ENCODE assay signal across 23 cellular contexts in genomic region chr2:98543214-98543613, GRCh38.
DNase-seq lines count a peak whose midpoint lies in the region; ATAC-seq and TF ChIP-seq lines count a peak whose summit lies in the region.
"Had no signal": no experiment of that assay in that cellular context is flagged by ENCODE, and none has a peak within 500 bp of the region (broad histone marks: within the 10 kb centered on the region; RNA-seq: fewer than 3 reads in every experiment).

No MANE protein-coding gene starts in this region.

- H3K4me1 Mint-ChIP-seq in CD8-positive, alpha-beta T cell (ENCODE audit: low read depth): peaks cover 23% of the 10 kb centered on the region
- peaks cover 35% of the 10 kb centered on the region for H3K4me1 Mint-ChIP-seq in T-helper 17 cell
- H3K4me1 Mint-ChIP-seq in effector memory CD8-positive, alpha-beta T cell (ENCODE audit: low read depth in 2 of 2): peaks cover 21 to 35% of the 10 kb centered on the region in 2 donors

- H3K36me3 Mint-ChIP-seq in CD8-positive, alpha-beta T cell: peaks cover 93% of the 10 kb centered on the region
- peaks cover 17% of the 10 kb centered on the region for H3K36me3 Mint-ChIP-seq in T-helper 17 cell (ENCODE audit: low read depth)
- peaks cover 81% of the 10 kb centered on the region for H3K36me3 Mint-ChIP-seq in effector memory CD8-positive, alpha-beta T cell (ENCODE audit: insufficient read depth)

- no peaks in the 10 kb centered on the region for H3K9me3 Mint-ChIP-seq in CD8-positive, alpha-beta T cell
- H3K9me3 Mint-ChIP-seq in effector memory CD8-positive, alpha-beta T cell: no peaks in the 10 kb centered on the region
- H3K9me3 Mint-ChIP-seq: CD8-positive, alpha-beta memory T cell had no signal

- H3K9me3 ChIP-seq in CD8-positive, alpha-beta T cell (ENCODE audit: low read length): no peaks in the 10 kb centered on the region
- no peaks in the 10 kb centered on the region for H3K9me3 ChIP-seq in T-helper 17 cell (ENCODE audit: control insufficient read depth, low read length, poor library complexity, severe bottlenecking)
- no peaks in the 10 kb centered on the region for H3K9me3 ChIP-seq in spleen
- no peaks in the 10 kb centered on the region for H3K9me3 ChIP-seq in aorta (ENCODE audit: control insufficient read depth, low read length)
- H3K9me3 ChIP-seq in mesenchymal stem cell (ENCODE audit: control insufficient read depth, low read length): no peaks in the 10 kb centered on the region
- H3K9me3 ChIP-seq: A549 had no signal

- ATAC-seq in CD8-positive, alpha-beta T cell: no peak
- ATAC-seq in T-helper 17 cell: no peak
- ATAC-seq in effector memory CD8-positive, alpha-beta T cell (replicated peaks): no peak
- no peak for ATAC-seq in aorta (ENCODE audit: low FRiP score)
- ATAC-seq: A549, SK-N-SH treated with all-trans-retinoic acid at 6 μM for 48 hours had no signal

- CTCF ChIA-PET in CD8-positive, alpha-beta T cell (lab: Charles Lee): interaction anchor here (1.1 to 2.9 kb wide), 2 partner anchors 131 to 157 kb away, joined by 4 to 11 read pairs; no protein-coding TSS in a partner anchor

- H3K23ac ChIP-seq in mesenchymal stem cell (ENCODE audit: low read length in 2 of 2): no peak overlapping the region

- H3K4me3 ChIP-seq in CD8-positive, alpha-beta T cell (ENCODE audit: low read depth, low read length): no peak overlapping the region
- no peak overlapping the region for H3K4me3 ChIP-seq in spleen
- no peak overlapping the region for H3K4me3 ChIP-seq in aorta (ENCODE audit: low read length in 2 of 2)
- H3K4me3 ChIP-seq in mesenchymal stem cell (ENCODE audit: insufficient read depth in 1 of 2, low read depth in 1 of 2, low read length in 2 of 2): no peak overlapping the region
- H3K4me3 ChIP-seq: A549 had no signal

- no peak overlapping the region for H2BK120ac ChIP-seq in mesenchymal stem cell (ENCODE audit: low read depth, low read length)

- TF ChIP-seq POLR2A in spleen (IDR thresholded peaks at IDR 0.05): no peak

- no peaks in the 10 kb centered on the region for H3K79me1 ChIP-seq in mesenchymal stem cell (replicated peaks; ENCODE audit: low read length, poor library complexity, severe bottlenecking)

- H3K4me3 Mint-ChIP-seq in CD8-positive, alpha-beta T cell: no peak overlapping the region
- H3K4me3 Mint-ChIP-seq in T-helper 17 cell: no peak overlapping the region
- no peak overlapping the region for H3K4me3 Mint-ChIP-seq in effector memory CD8-positive, alpha-beta T cell
- H3K4me3 Mint-ChIP-seq: CD8-positive, alpha-beta memory T cell had no signal

- no peak for DNase-seq in CD8-positive, alpha-beta T cell
- DNase-seq in T-helper 17 cell: no peak
- DNase-seq in effector memory CD8-positive, alpha-beta T cell: no peak
- DNase-seq in spleen: peak; percentile 33
- DNase-seq in NCI-H524 (lab: John Stamatoyannopoulos, UW): no peak
- no peak for DNase-seq in aorta
- no peak for DNase-seq in mesenchymal stem cell
- DNase-seq: C1 segment of cervical spinal cord; CD8-positive, alpha-beta memory T cell; DMS79 treated with DMSO at 0.1 percent for 48 hours; HCEC 1CT; Karpas-422; NCI-H1092 treated with DMSO at 0.1 percent for 48 hours; NCI-H1436; NCI-H187; NCI-H2081 treated with DMSO at 0.1 percent for 48 hours; NCI-H2171; NCI-H226; NCI-H510A; NCI-H774 had no signal

- H2AFZ ChIP-seq in mesenchymal stem cell (ENCODE audit: low read depth, low read length): no peak overlapping the region

- no peaks in the 10 kb centered on the region for H3K27me3 ChIP-seq in CD8-positive, alpha-beta T cell (ENCODE audit: insufficient read depth, low read length)
- H3K27me3 ChIP-seq in spleen (replicated peaks in 1 of 7): no peaks in the 10 kb centered on the region
- H3K27me3 ChIP-seq in aorta (ENCODE audit: control insufficient read depth in 1 of 2, insufficient read depth in 2 of 2, low read length in 1 of 2): no peaks in the 10 kb centered on the region
- no peaks in the 10 kb centered on the region for H3K27me3 ChIP-seq in mesenchymal stem cell (ENCODE audit: control insufficient read depth in 1 of 2, insufficient read depth in 1 of 2, low read length in 2 of 2)

- H4K8ac ChIP-seq in mesenchymal stem cell (ENCODE audit: low read length): no peak overlapping the region

- H3K18ac ChIP-seq in mesenchymal stem cell (ENCODE audit: low read depth in 1 of 2, low read length in 2 of 2): no peak overlapping the region

- H3K4me1 ChIP-seq in CD8-positive, alpha-beta T cell (ENCODE audit: insufficient read depth, low read length): peaks cover 10% of the 10 kb centered on the region
- H3K4me1 ChIP-seq in spleen: peaks cover 0 to 14% (median 8%) of the 10 kb centered on the region in 6 donors
- H3K4me1 ChIP-seq in aorta (ENCODE audit: control insufficient read depth in 1 of 2, insufficient read depth in 2 of 2, low read length in 2 of 2): no peaks in the 10 kb centered on the region
- H3K4me1 ChIP-seq in mesenchymal stem cell (ENCODE audit: control insufficient read depth, insufficient read depth, low read depth, low read length): no peaks in the 10 kb centered on the region
- H3K4me1 ChIP-seq: A549 had no signal

- no peak overlapping the region for H4K91ac ChIP-seq in mesenchymal stem cell (ENCODE audit: low read length)

- H2BK5ac ChIP-seq in mesenchymal stem cell (ENCODE audit: low read depth, low read length, poor library complexity, severe bottlenecking): no peak overlapping the region

- no peak overlapping the region for H2BK12ac ChIP-seq in mesenchymal stem cell (ENCODE audit: low read length in 2 of 2)

- H2AK5ac ChIP-seq in mesenchymal stem cell (ENCODE audit: low read length, severe bottlenecking): no peak overlapping the region

- H3K36me3 ChIP-seq in CD8-positive, alpha-beta T cell (ENCODE audit: insufficient read depth, low read length): peaks cover 69% of the 10 kb centered on the region
- H3K36me3 ChIP-seq in spleen (peaks cover 0 to 100% (median 67%) of the 10 kb centered on the region in 6 donors), aorta (ENCODE audit: control insufficient read depth in 1 of 2, insufficient read depth in 2 of 2, low read length in 1 of 2) (peaks cover 0 to 15% of the 10 kb centered on the region in 2 donors), mesenchymal stem cell (ENCODE audit: control insufficient read depth in 1 of 2, insufficient read depth in 2 of 2, low read depth in 1 of 2, low read length in 2 of 2) (peaks cover 49 to 76% of the 10 kb centered on the region in 2 experiments)

- H3K4me2 ChIP-seq in mesenchymal stem cell (ENCODE audit: low read length, poor library complexity, severe bottlenecking): no peak overlapping the region
- H3K4me2 ChIP-seq: A549 had no signal

- POLR2A ChIA-PET in CD8-positive, alpha-beta T cell (lab: Charles Lee): no interaction called here

- no peak overlapping the region for H3K4ac ChIP-seq in mesenchymal stem cell (ENCODE audit: low read depth in 1 of 2, low read length in 2 of 2)

- TF ChIP-seq CTCF in CD8-positive, alpha-beta T cell (IDR thresholded peaks at IDR 0.05): no peak
- TF ChIP-seq CTCF in spleen (IDR thresholded peaks at IDR 0.05 in 8 of 11, conservative IDR thresholded peaks at IDR 0.05 in 3 of 11): no peak

- no peak overlapping the region for H3K27ac ChIP-seq in CD8-positive, alpha-beta T cell (ENCODE audit: low read depth, low read length)
- H3K27ac ChIP-seq in spleen: no peak overlapping the region
- no peak overlapping the region for H3K27ac ChIP-seq in aorta (ENCODE audit: low read depth in 1 of 2, low read length in 2 of 2)
- no peak overlapping the region for H3K27ac ChIP-seq in mesenchymal stem cell (ENCODE audit: low read length, poor library complexity, severe bottlenecking)
- H3K27ac ChIP-seq: A549, HL-60 had no signal

- intact Hi-C loops in CD8-positive, alpha-beta T cell (cut with DNase I, micrococcal nuclease): no loop called here
- intact Hi-C loops in spleen (cut with DNase I; ENCODE audit: low total_unique reads): no loop called here
- intact Hi-C loops in aorta (cut with DNase I): no loop called here

- no peak overlapping the region for H2BK15ac ChIP-seq in mesenchymal stem cell (ENCODE audit: low read depth, poor library complexity, severe bottlenecking)

- peak overlapping the region; percentile 63 for H3K27ac Mint-ChIP-seq in CD8-positive, alpha-beta T cell
- peak overlapping the region; percentile 24 for H3K27ac Mint-ChIP-seq in T-helper 17 cell
- H3K27ac Mint-ChIP-seq in effector memory CD8-positive, alpha-beta T cell: peak overlapping the region; percentile 14 to 66

- H3K9ac ChIP-seq in mesenchymal stem cell (ENCODE audit: low read length): no peak overlapping the region

- no peaks in the 10 kb centered on the region for H3K27me3 Mint-ChIP-seq in CD8-positive, alpha-beta T cell (ENCODE audit: low read depth)
- H3K27me3 Mint-ChIP-seq in T-helper 17 cell: no peaks in the 10 kb centered on the region
- no peaks in the 10 kb centered on the region for H3K27me3 Mint-ChIP-seq in effector memory CD8-positive, alpha-beta T cell
- H3K27me3 Mint-ChIP-seq: CD8-positive, alpha-beta memory T cell had no signal

- H3K14ac ChIP-seq in mesenchymal stem cell (ENCODE audit: low read length in 2 of 2): no peak overlapping the region

- 90 to 96% (median 92%) methylated on average over 11 of the region's 11 CpGs for WGBS in spleen, 5 donors
- 89 to 91% methylated on average over 11 of the region's 11 CpGs for WGBS in aorta, 2 donors
- WGBS in mesenchymal stem cell: 95% methylated on average over 11 of the region's 11 CpGs
